9 cellular contexts compared by ENCODE assay signal in the genomic region with DNA sequence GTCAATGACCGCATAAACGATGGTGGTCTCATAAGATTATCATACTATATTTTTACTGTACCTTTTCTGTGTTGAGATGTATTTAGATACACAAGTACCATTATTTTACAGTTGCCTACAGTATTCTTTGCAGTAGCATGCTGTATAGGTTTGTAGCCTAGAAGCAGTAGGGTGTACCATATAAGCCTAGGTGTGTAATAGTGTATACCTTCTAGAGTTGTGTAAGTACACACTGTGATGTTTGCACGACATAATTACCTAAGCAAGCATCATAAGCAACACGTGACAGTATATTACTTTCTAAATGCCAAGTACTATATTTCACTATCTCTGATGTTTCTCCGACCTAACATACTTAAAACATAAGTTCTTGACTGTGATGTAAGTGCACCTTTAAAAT. TPM values are rescaled to one million over a fixed set of nuclear protein-coding genes. Genes with fewer than 3 reads are reported as not detected.
DNase-seq lines count a peak whose midpoint lies in the region; ATAC-seq, FAIRE-seq and TF ChIP-seq lines count a peak whose summit lies in the region.
"Had no signal": no experiment of that assay in that cellular context is flagged by ENCODE, and none has a peak within 500 bp of the region (broad histone marks: within the 10 kb centered on the region; RNA-seq: fewer than 3 reads in every experiment).

No MANE protein-coding gene starts in this region.

- H3K4me3 ChIP-seq in CD8-positive, alpha-beta memory T cell (ENCODE audit: low read length): peak overlapping the region; percentile 41
- peak overlapping the region; percentile 15 to 96 (median 44) for H3K4me3 ChIP-seq in fibroblast of lung (replicated peaks in 1 of 4; ENCODE audit: control extremely low read depth in 1 of 4, insufficient read depth in 1 of 4, low read depth in 3 of 4, low read length in 4 of 4)
- peak overlapping the region in 2 of 4 donors; percentile 5 to 36 for H3K4me3 ChIP-seq in pancreas

- FAIRE-seq in HTR-8/SVneo (lab: Jason Lieb, UNC) (no peak), pancreas (lab: Jason Lieb, UNC) (no peak)

- no peak overlapping the region for H3K27ac ChIP-seq in CD8-positive, alpha-beta memory T cell (ENCODE audit: low read depth, low read length)
- H3K27ac ChIP-seq in fibroblast of lung (ENCODE audit: insufficient read depth, low read length): no peak overlapping the region
- no peak overlapping the region for H3K27ac ChIP-seq in pancreas

- POLR2A ChIA-PET in CD8-positive, alpha-beta memory T cell (lab: Charles Lee): no interaction called here
- POLR2A ChIA-PET in activated CD4-positive, alpha-beta memory T cell treated with anti-CD3 and anti-CD28 coated beads for 36 hours (lab: Charles Lee): no interaction called here

- H3K79me2 ChIP-seq in fibroblast of lung (ENCODE audit: control insufficient read depth, insufficient read depth, low read length): peaks cover 17% of the 10 kb centered on the region

- H3K27ac Mint-ChIP-seq in CD8-positive, alpha-beta memory T cell: peak overlapping the region in 7 of 8 donors; percentile 20 to 95 (median 43)
- peak overlapping the region; percentile 82 for H3K27ac Mint-ChIP-seq in activated CD4-positive, alpha-beta memory T cell treated with anti-CD3 and anti-CD28 coated beads for 36 hours
- H3K27ac Mint-ChIP-seq in progenitor cell of endocrine pancreas: peak overlapping the region; percentile 84

- intact Hi-C loops in activated CD4-positive, alpha-beta memory T cell treated with anti-CD3 and anti-CD28 coated beads for 36 hours (cut with micrococcal nuclease): loop anchor here (2.0 to 5.0 kb wide), 2 partner anchors 21 to 37 kb away; no protein-coding TSS in a partner anchor
- intact Hi-C loops in pancreas (cut with DNase I): no loop called here

- DNase-seq in CD8-positive, alpha-beta memory T cell: no peak
- no peak for DNase-seq in activated CD4-positive, alpha-beta memory T cell treated with anti-CD3 and anti-CD28 coated beads for 36 hours
- DNase-seq in fibroblast of lung (ENCODE audit: low read depth in 2 of 2): no peak
- DNase-seq in progenitor cell of endocrine pancreas (ENCODE audit: low spot score, unreplicated experiment): no peak
- DNase-seq in HTR-8/SVneo (ENCODE audit: insufficient read length, low spot score): no peak
- no peak for DNase-seq in pancreas
- no peak for DNase-seq in NCI-H446 (lab: John Stamatoyannopoulos, UW)
- DNase-seq in NCI-H2081 treated with DMSO at 0.1 percent for 48 hours (lab: John Stamatoyannopoulos, UW): no peak
- DNase-seq: NCI-H1694 treated with DMSO at 0.1 percent for 48 hours had no signal

- no peak overlapping the region for H3K9ac ChIP-seq in fibroblast of lung (ENCODE audit: insufficient read depth, low read length)

- H3K9me3 Mint-ChIP-seq in CD8-positive, alpha-beta memory T cell: no peaks in the 10 kb centered on the region
- H3K9me3 Mint-ChIP-seq in activated CD4-positive, alpha-beta memory T cell treated with anti-CD3 and anti-CD28 coated beads for 36 hours: no peaks in the 10 kb centered on the region
- no peaks in the 10 kb centered on the region for H3K9me3 Mint-ChIP-seq in progenitor cell of endocrine pancreas (ENCODE audit: low read depth)

- no peak for ATAC-seq in pancreas

- H2AFZ ChIP-seq in fibroblast of lung (ENCODE audit: low read length): no peak overlapping the region

- peaks cover 47% of the 10 kb centered on the region for H3K4me1 ChIP-seq in CD8-positive, alpha-beta memory T cell (ENCODE audit: insufficient read depth, low read length)
- H3K4me1 ChIP-seq in fibroblast of lung (ENCODE audit: control insufficient read depth, extremely low read depth, insufficient read depth, low read length) (no peaks in the 10 kb centered on the region), pancreas (peaks cover 0 to 10% (median 6%) of the 10 kb centered on the region in 3 donors)

- H3K4me2 ChIP-seq in fibroblast of lung (ENCODE audit: extremely low read depth, insufficient read depth, low read length): peak overlapping the region; percentile 82

- no peaks in the 10 kb centered on the region for H3K27me3 ChIP-seq in CD8-positive, alpha-beta memory T cell (ENCODE audit: insufficient read depth, low read length, poor library complexity, severe bottlenecking)
- H3K27me3 ChIP-seq in fibroblast of lung (ENCODE audit: control insufficient read depth, insufficient read depth, low read length) (no peaks in the 10 kb centered on the region), pancreas (no peaks in the 10 kb centered on the region)

- peaks cover 59 to 77% (median 71%) of the 10 kb centered on the region in 3 donors for H3K4me1 Mint-ChIP-seq in CD8-positive, alpha-beta memory T cell
- peaks cover 61% of the 10 kb centered on the region for H3K4me1 Mint-ChIP-seq in activated CD4-positive, alpha-beta memory T cell treated with anti-CD3 and anti-CD28 coated beads for 36 hours (ENCODE audit: low read depth)
- peaks cover 37% of the 10 kb centered on the region for H3K4me1 Mint-ChIP-seq in progenitor cell of endocrine pancreas (ENCODE audit: low read depth)

- CTCF ChIA-PET in CD8-positive, alpha-beta memory T cell (lab: Charles Lee): no interaction called here
- CTCF ChIA-PET in activated CD4-positive, alpha-beta memory T cell treated with anti-CD3 and anti-CD28 coated beads for 36 hours (lab: Charles Lee): no interaction called here

- H3K36me3 ChIP-seq in CD8-positive, alpha-beta memory T cell (ENCODE audit: insufficient read depth, low read length): no peaks in the 10 kb centered on the region
- H3K36me3 ChIP-seq in fibroblast of lung (ENCODE audit: control insufficient read depth, insufficient read depth, low read length) (no peaks in the 10 kb centered on the region), pancreas (no peaks in the 10 kb centered on the region)

- no peak for TF ChIP-seq CTCF in fibroblast of lung (conservative IDR thresholded peaks at IDR 0.05 in 1 of 2, IDR thresholded peaks at IDR 0.05 in 1 of 2; ENCODE audit: low read depth in 1 of 2, low read length in 2 of 2)
- no peak for TF ChIP-seq CTCF in progenitor cell of endocrine pancreas (IDR thresholded peaks at IDR 0.05; ENCODE audit: unreplicated experiment)
- TF ChIP-seq CTCF in pancreas (IDR thresholded peaks at IDR 0.05): no peak

- H3K27me3 Mint-ChIP-seq in CD8-positive, alpha-beta memory T cell: no peaks in the 10 kb centered on the region
- H3K27me3 Mint-ChIP-seq in activated CD4-positive, alpha-beta memory T cell treated with anti-CD3 and anti-CD28 coated beads for 36 hours: no peaks in the 10 kb centered on the region
- H3K27me3 Mint-ChIP-seq in progenitor cell of endocrine pancreas: no peaks in the 10 kb centered on the region

- peak overlapping the region; percentile 59 to 97 (median 76) for H3K4me3 Mint-ChIP-seq in CD8-positive, alpha-beta memory T cell
- peak overlapping the region; percentile 69 for H3K4me3 Mint-ChIP-seq in activated CD4-positive, alpha-beta memory T cell treated with anti-CD3 and anti-CD28 coated beads for 36 hours
- peak overlapping the region; percentile 79 for H3K4me3 Mint-ChIP-seq in progenitor cell of endocrine pancreas (ENCODE audit: low read depth)

- H3K9me3 ChIP-seq in CD8-positive, alpha-beta memory T cell (ENCODE audit: low read length): no peaks in the 10 kb centered on the region
- H3K9me3 ChIP-seq in fibroblast of lung (ENCODE audit: control insufficient read depth, insufficient read depth, low read depth, low read length): no peaks in the 10 kb centered on the region
- H3K9me3 ChIP-seq in pancreas: no peaks in the 10 kb centered on the region

- peaks cover 0 to 28% (median 7%) of the 10 kb centered on the region in 3 donors for H3K36me3 Mint-ChIP-seq in CD8-positive, alpha-beta memory T cell
- peaks cover 9% of the 10 kb centered on the region for H3K36me3 Mint-ChIP-seq in activated CD4-positive, alpha-beta memory T cell treated with anti-CD3 and anti-CD28 coated beads for 36 hours
- H3K36me3 Mint-ChIP-seq in progenitor cell of endocrine pancreas (ENCODE audit: insufficient read depth): peaks cover 2% of the 10 kb centered on the region

- H4K20me1 ChIP-seq in fibroblast of lung (ENCODE audit: control insufficient read depth, extremely low read depth, insufficient read depth, low read length): no peaks in the 10 kb centered on the region

- WGBS in pancreas, 2 donors: 74 to 80% methylated on average over 5 of the region's 5 CpGs

RNA-seq across cellular contexts. Expression of a gene that starts 2.7 kb away (rescaled TPM):
- total RNA-seq in CD8-positive, alpha-beta memory T cell: 1 to 10 TPM; 7.9 to 8.8 TPM
- polyA plus RNA-seq in CD8-positive, alpha-beta memory T cell: 34.2 TPM
- 1 to 10 TPM; 8.8 TPM for total RNA-seq in activated CD4-positive, alpha-beta memory T cell treated with anti-CD3 and anti-CD28 coated beads for 36 hours
- total RNA-seq in fibroblast of lung (4.9 and 7.6 TPM in 2 replicates), progenitor cell of endocrine pancreas (27.2 and 27.7 TPM in 2 replicates), pancreas (10 to 100 TPM in 2 of 6 donors, 1 to 10 TPM in 4; 1.9 to 16.0 (median 4.1) TPM)
- polyA plus RNA-seq in fibroblast of lung (3.6 and 6.8 TPM in 2 replicates), pancreas (10 to 100 TPM in 1 of 2 donors, 1 to 10 TPM in 1; 8.1 to 10.8 TPM)
- polyA plus RNA-seq in fibroblast of lung (2012): 3.0 and 4.6 TPM in 2 replicates
- 0.44 TPM in 1 of 2 replicates, not detected in the other for polyA minus RNA-seq in fibroblast of lung (ENCODE audit: low replicate concordance)
